ENCODE assay signal across 8 cellular contexts in the genomic region with DNA sequence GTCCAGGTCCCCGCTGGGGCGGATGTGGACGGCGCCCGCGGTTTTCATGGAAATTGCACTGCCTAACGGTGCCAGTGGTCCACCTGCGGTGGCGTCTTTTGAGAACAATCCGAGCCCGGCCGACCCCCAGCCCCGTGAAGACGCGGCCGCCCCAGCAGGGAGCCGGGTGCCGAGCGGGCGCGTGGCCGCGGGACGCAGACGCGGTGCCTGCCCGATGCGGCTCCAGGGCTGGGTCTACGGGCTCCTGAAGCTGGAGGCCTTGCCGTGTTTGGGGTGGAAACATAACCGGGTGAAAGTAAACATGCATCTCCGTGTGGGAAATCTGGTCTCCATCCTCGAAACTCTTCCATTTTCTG. TPM values are rescaled to one million over a fixed set of nuclear protein-coding genes. Genes with fewer than 3 reads are reported as not detected.
DNase-seq lines count a peak whose midpoint lies in the region; ATAC-seq, FAIRE-seq and TF ChIP-seq lines count a peak whose summit lies in the region.

No MANE protein-coding gene starts in this region.

- RAD21 ChIA-PET in GM12878 (lab: Charles Lee; ENCODE audit: unreplicated experiment), result interaction anchor here (0.9 kb wide), 1 partner anchor 12 kb away, joined by 3 read pairs; no protein-coding TSS in a partner anchor

- in situ Hi-C loops in IMR-90 (cut with MboI; ENCODE audit: low sequenced_read_pairs), result no loop called here
- in situ Hi-C loops in GM12878 (cut with MboI), result no loop called here

- peak overlapping the region; percentile 77 for H3K9ac ChIP-seq in DND-41 (ENCODE audit: low read depth, low read length)
- H3K9ac ChIP-seq in IMR-90 (ENCODE audit: low read depth, low read length), result peak overlapping the region; percentile 67
- peak overlapping the region; percentile 85 for H3K9ac ChIP-seq in GM12878 (ENCODE audit: control insufficient read depth, insufficient read depth, low read length)
- peak overlapping the region; percentile 79 for H3K9ac ChIP-seq in keratinocyte (ENCODE audit: control insufficient read depth, extremely low read depth, insufficient read depth, low read length)
- H3K9ac ChIP-seq in stomach smooth muscle (ENCODE audit: low read length in 2 of 2), result peak overlapping the region; percentile 78 to 81

- H3K18ac ChIP-seq in IMR-90 (ENCODE audit: low read depth, low read length), result no peak overlapping the region

- ATAC-seq in DND-41 (ENCODE audit: insufficient read depth, low read depth) (peak; percentile 27), GM21390 (IDR thresholded peaks at IDR 0.05; ENCODE audit: unreplicated experiment) (peak; percentile 41), IMR-90 (ENCODE audit: low read depth) (peak; percentile 71), GM12878 (peak; percentile 7)

- H3K79me2 ChIP-seq in DND-41 (ENCODE audit: insufficient read depth, low read length) (peaks cover 50% of the 10 kb centered on the region), GM12878 (ENCODE audit: control insufficient read depth, insufficient read depth, low read length) (peaks cover 55% of the 10 kb centered on the region), keratinocyte (ENCODE audit: control insufficient read depth, insufficient read depth, low read length) (peaks cover 30% of the 10 kb centered on the region)

- BruUV-seq in IMR-90 (replicated peaks; lab: Mats Ljungman, UMichigan) (no TSS peak), GM12878 (replicated peaks; lab: Mats Ljungman, UMichigan) (no TSS peak)

- peak overlapping the region; percentile 68; the same call in 1 of the 2 replicates for H3K14ac ChIP-seq in IMR-90 (replicated peaks; ENCODE audit: low read depth, low read length)

- H3K9me3 ChIP-seq in DND-41 (ENCODE audit: insufficient read depth, low read length, severe bottlenecking), result no peaks in the 10 kb centered on the region
- H3K9me3 ChIP-seq in IMR-90 (ENCODE audit: control insufficient read depth, insufficient read depth, low read length), result no peaks in the 10 kb centered on the region
- H3K9me3 ChIP-seq in GM12878 (replicated peaks; ENCODE audit: control insufficient read depth, insufficient read depth, low read length), result peaks cover 6% of the 10 kb centered on the region; the same call in 2 of the 3 replicates
- H3K9me3 ChIP-seq in keratinocyte (ENCODE audit: control insufficient read depth, low read depth, low read length), result no peaks in the 10 kb centered on the region
- H3K9me3 ChIP-seq in stomach smooth muscle (ENCODE audit: control insufficient read depth in 2 of 2, low read length in 2 of 2), result no peaks in the 10 kb centered on the region

- H3K27me3 ChIP-seq in DND-41 (ENCODE audit: insufficient read depth, low read length, poor library complexity), result no peaks in the 10 kb centered on the region
- peaks cover 1% of the 10 kb centered on the region; the same call in 1 of the 2 replicates for H3K27me3 ChIP-seq in IMR-90 (ENCODE audit: control insufficient read depth, insufficient read depth, low read length)
- no peaks in the 10 kb centered on the region for H3K27me3 ChIP-seq in GM12878 (replicated peaks in 1 of 2; ENCODE audit: control insufficient read depth in 2 of 2, insufficient read depth in 2 of 2, low read length in 1 of 2)
- H3K27me3 ChIP-seq in keratinocyte (ENCODE audit: control insufficient read depth, extremely low read depth, insufficient read depth, low read length), result no peaks in the 10 kb centered on the region
- no peaks in the 10 kb centered on the region for H3K27me3 ChIP-seq in stomach smooth muscle (ENCODE audit: control insufficient read depth in 1 of 2, insufficient read depth in 2 of 2, low read length in 2 of 2)

- H3K79me1 ChIP-seq in IMR-90 (ENCODE audit: low read depth in 1 of 2, low read length in 2 of 2), result peaks cover 17 to 38% of the 10 kb centered on the region in 2 experiments; a peak in 3 of 4 replicates

- CTCF ChIA-PET in IMR-90 (lab: Yijun Ruan, JAX), result interaction anchor here (0.6 kb wide), 2 partner anchors 9 to 489 kb away, joined by 3 read pairs; no protein-coding TSS in a partner anchor
- CTCF ChIA-PET in GM12878 (lab: Yijun Ruan, JAX), result interaction anchor here (1.4 to 1.7 kb wide), 3 partner anchors 19 to 47 kb away, joined by 3 to 5 read pairs (median 4); no protein-coding TSS in a partner anchor

- TF ChIP-seq RAD21 in IMR-90 (IDR thresholded peaks at IDR 0.05; ENCODE audit: low read length) (no peak), GM12878 (IDR thresholded peaks at IDR 0.05; ENCODE audit: insufficient read depth, low read depth, low read length) (no peak)

- WGBS in IMR-90 (ENCODE audit: extremely low coverage in 2 of 2, insufficient read length in 1 of 2), 2 experiments, result 0% methylated on average over 1 of the region's 33 CpGs; no CpG with 5 or more reads in 1 of the 2 experiments
- WGBS in GM12878 (ENCODE audit: insufficient coverage, insufficient replicate concordance, low lambda C conversion rate, missing lambda C conversion rate), result under 1% methylated on average over 32 of the region's 33 CpGs

- H4K5ac ChIP-seq in IMR-90 (ENCODE audit: low read depth, low read length), result no peak overlapping the region

- peak overlapping the region; percentile 19; the same call in 1 of the 2 replicates for H3K56ac ChIP-seq in IMR-90 (ENCODE audit: extremely low read depth, insufficient read depth, low read length)

- peaks cover 8% of the 10 kb centered on the region for H3K9me1 ChIP-seq in IMR-90 (ENCODE audit: insufficient read depth, low read length)
- H3K9me1 ChIP-seq in keratinocyte (ENCODE audit: control insufficient read depth, extremely low read depth, insufficient read depth, low read length), result no peaks in the 10 kb centered on the region

- dilution Hi-C loops in IMR-90 (cut with HindIII; ENCODE audit: low sequenced_read_pairs, unreplicated experiment), result no loop called here
- dilution Hi-C loops in keratinocyte (cut with MboI; ENCODE audit: extremely low pct_ligation_motif_present, low sequenced_read_pairs), result no loop called here

- FAIRE-seq in GM12878 (lab: Jason Lieb, UNC) (no peak), keratinocyte (lab: Jason Lieb, UNC) (no peak)

- TF ChIP-seq CTCF in DND-41 (IDR thresholded peaks at IDR 0.05; ENCODE audit: borderline replicate concordance, extremely low read depth, low read length, poor library complexity, severe bottlenecking) (no peak), IMR-90 (conservative IDR thresholded peaks at IDR 0.05; ENCODE audit: low read depth, low read length) (no peak), GM12878 (IDR thresholded peaks at IDR 0.05 in 2 of 3, conservative IDR thresholded peaks at IDR 0.05 in 1 of 3; ENCODE audit: control insufficient read depth in 2 of 3, extremely low read depth in 1 of 3, insufficient read depth in 1 of 3, low read depth in 3 of 3, low read length in 3 of 3) (no peak), keratinocyte (optimal IDR thresholded peaks at IDR 0.05 in 1 of 3, IDR thresholded peaks at IDR 0.05 in 1 of 3, conservative IDR thresholded peaks at IDR 0.05 in 1 of 3; ENCODE audit: extremely low read depth in 1 of 3, insufficient read depth in 2 of 3, low read length in 3 of 3) (no peak)

- TF ChIP-seq EP300 in GM12878 (IDR thresholded peaks at IDR 0.05; ENCODE audit: borderline replicate concordance in 1 of 2, control insufficient read depth in 1 of 2, low read depth in 2 of 2, low read length in 2 of 2), result no peak

- H3K36me3 ChIP-seq in DND-41 (ENCODE audit: insufficient read depth, low read length) (no peaks in the 10 kb centered on the region), IMR-90 (ENCODE audit: control insufficient read depth, insufficient read depth, low read length) (no peaks in the 10 kb centered on the region), GM12878 (ENCODE audit: control insufficient read depth in 2 of 2, insufficient read depth in 2 of 2, low read length in 1 of 2) (peaks cover 0 to 3% of the 10 kb centered on the region in 2 experiments; a peak in 1 of 4 replicates), keratinocyte (ENCODE audit: control insufficient read depth in 2 of 2, extremely low read depth in 1 of 2, insufficient read depth in 2 of 2, low read length in 2 of 2) (no peaks in the 10 kb centered on the region), stomach smooth muscle (ENCODE audit: control insufficient read depth in 2 of 2, insufficient read depth in 2 of 2, low read length in 2 of 2) (no peaks in the 10 kb centered on the region)

- H2BK15ac ChIP-seq in IMR-90 (ENCODE audit: low read depth, low read length), result no peak overlapping the region

- H3K4me1 ChIP-seq in DND-41 (ENCODE audit: insufficient read depth, low read length), result peaks cover 51% of the 10 kb centered on the region
- peaks cover 6% of the 10 kb centered on the region for H3K4me1 ChIP-seq in IMR-90 (ENCODE audit: control insufficient read depth, insufficient read depth, low read length)
- no peaks in the 10 kb centered on the region for H3K4me1 ChIP-seq in GM12878 (ENCODE audit: control insufficient read depth, insufficient read depth, low read length)
- H3K4me1 ChIP-seq in keratinocyte (ENCODE audit: control insufficient read depth, extremely low read depth, insufficient read depth, low read length), result peaks cover 13% of the 10 kb centered on the region
- peaks cover 19% of the 10 kb centered on the region for H3K4me1 ChIP-seq in stomach smooth muscle (ENCODE audit: control insufficient read depth, insufficient read depth, low read length)

- no peak overlapping the region for H3K23ac ChIP-seq in IMR-90 (ENCODE audit: low read depth, low read length)

- H2AFZ ChIP-seq in DND-41 (ENCODE audit: low read depth, low read length) (peak overlapping the region; percentile 57), IMR-90 (replicated peaks; ENCODE audit: low read length, poor library complexity) (peak overlapping the region; percentile 100), GM12878 (ENCODE audit: control insufficient read depth, low read depth, low read length) (no peak overlapping the region; the same call in 1 of the 2 replicates), keratinocyte (ENCODE audit: control insufficient read depth, low read length) (peak overlapping the region; percentile 82)

- no peak overlapping the region for H3K4ac ChIP-seq in IMR-90 (ENCODE audit: low read depth, low read length)

- H2BK120ac ChIP-seq in IMR-90 (ENCODE audit: low read depth, low read length), result no peak overlapping the region

- intact Hi-C loops in IMR-90 (cut with micrococcal nuclease), result loop anchor here (10.0 kb wide), 1 partner anchor 160 kb away; the partner anchor contains the start of genes COA5 and UNC50
- intact Hi-C loops in GM12878 (cut with micrococcal nuclease; ENCODE audit: unreplicated experiment), result loop anchor here (5.0 kb wide), 2 partner anchors 37 to 72 kb away; no protein-coding TSS in a partner anchor

- peak overlapping the region; percentile 73 to 77 for H3K4me3 ChIP-seq in DND-41 (ENCODE audit: low read depth in 1 of 2, low read length in 2 of 2)
- H3K4me3 ChIP-seq in IMR-90 (ENCODE audit: insufficient read depth, low read depth, low read length), result peak overlapping the region; percentile 87
- H3K4me3 ChIP-seq in GM12878, result peak overlapping the region; percentile 86
- peak overlapping the region; percentile 56 to 88 (median 68) for H3K4me3 ChIP-seq in keratinocyte (ENCODE audit: control insufficient read depth in 2 of 3, extremely low read depth in 1 of 3, insufficient read depth in 2 of 3, low read depth in 1 of 3, low read length in 3 of 3)
- peak overlapping the region; percentile 68 to 85 for H3K4me3 ChIP-seq in stomach smooth muscle (ENCODE audit: low read length in 2 of 2)

- H2BK20ac ChIP-seq in IMR-90 (ENCODE audit: low read depth, low read length), result no peak overlapping the region

- no peak overlapping the region for H2AK5ac ChIP-seq in IMR-90 (ENCODE audit: low read depth, low read length)

- peak overlapping the region; percentile 87 for H2AK9ac ChIP-seq in IMR-90 (replicated peaks; ENCODE audit: low read depth, low read length, poor library complexity)

- DNase-seq in DND-41, result peak; percentile 51
- no peak for DNase-seq in IMR-90
- DNase-seq in GM12878 (ENCODE audit: low read depth, low spot score), result no peak
- DNase-seq in keratinocyte (ENCODE audit: low read depth, low spot score), result no peak
- DNase-seq in stimulated activated CD8-positive, alpha-beta memory T cell treated with anti-CD3 and anti-CD28 coated beads, Interleukin-4, amount 100 ng/mL, for 48 hours, result no peak
- no peak for DNase-seq in NCI-H2107 (lab: John Stamatoyannopoulos, UW)

- POLR2A ChIA-PET in IMR-90 (lab: Charles Lee; ENCODE audit: unreplicated experiment), result interaction anchor here (1.0 kb wide), 1 partner anchor 35 kb away, joined by 5 read pairs; no protein-coding TSS in a partner anchor
- POLR2A ChIA-PET in GM12878 (lab: Charles Lee), result interaction anchor here (0.6 kb wide), 1 partner anchor 12 kb away, joined by 3 read pairs; no protein-coding TSS in a partner anchor

- peak overlapping the region in 1 of 2 experiments; percentile 48; a peak in 1 of 4 replicates for H4K8ac ChIP-seq in IMR-90 (ENCODE audit: low read depth in 2 of 2, low read length in 2 of 2)

- peak overlapping the region; percentile 94 for H3K4me2 ChIP-seq in DND-41 (ENCODE audit: insufficient read depth, low read length)
- H3K4me2 ChIP-seq in IMR-90 (ENCODE audit: low read depth, low read length), result peak overlapping the region; percentile 92
- peak overlapping the region; percentile 90 for H3K4me2 ChIP-seq in GM12878 (ENCODE audit: control insufficient read depth, insufficient read depth)
- peak overlapping the region; percentile 95 for H3K4me2 ChIP-seq in keratinocyte (ENCODE audit: control insufficient read depth, extremely low read depth, insufficient read depth, low read depth, low read length)

- peaks cover 23% of the 10 kb centered on the region; the same call in 1 of the 2 replicates for H4K20me1 ChIP-seq in DND-41 (ENCODE audit: insufficient read depth, low read length)
- H4K20me1 ChIP-seq in IMR-90 (ENCODE audit: insufficient read depth, low read length), result peaks cover 21% of the 10 kb centered on the region
- no peaks in the 10 kb centered on the region for H4K20me1 ChIP-seq in GM12878 (ENCODE audit: control insufficient read depth, insufficient read depth)
- H4K20me1 ChIP-seq in keratinocyte (ENCODE audit: control insufficient read depth, extremely low read depth, insufficient read depth, low read length), result no peaks in the 10 kb centered on the region

- SMC1A ChIA-PET in GM12878 (lab: Charles Lee; ENCODE audit: uncharacterized antibody, unreplicated experiment), result interaction anchor here (14.5 to 28.2 kb wide), 2 partner anchors 19 to 41 kb away, joined by 425 to 816 read pairs; no protein-coding TSS in a partner anchor

- H3K27ac ChIP-seq in DND-41 (ENCODE audit: low read length) (peak overlapping the region; percentile 71), IMR-90 (ENCODE audit: insufficient read depth, low read length) (peak overlapping the region; percentile 30), GM12878 (ENCODE audit: control insufficient read depth, insufficient read depth) (peak overlapping the region; percentile 83), keratinocyte (ENCODE audit: control insufficient read depth, insufficient read depth, low read length) (no peak overlapping the region), stomach smooth muscle (ENCODE audit: low read length) (peak overlapping the region; percentile 58)

- no peak overlapping the region for H4K91ac ChIP-seq in IMR-90 (ENCODE audit: insufficient read depth, low read depth, low read length)

- peak overlapping the region; percentile 40 for H2BK5ac ChIP-seq in IMR-90 (ENCODE audit: low read depth, low read length, poor library complexity, severe bottlenecking)

- no peak for TF ChIP-seq POLR2A in IMR-90 (IDR thresholded peaks at IDR 0.05; ENCODE audit: low read depth, low read length)
- TF ChIP-seq POLR2A in GM12878 (IDR thresholded peaks at IDR 0.05; ENCODE audit: low read depth, low read length), result no peak

RNA-seq across cellular contexts. Expression of gene INPP4A, which starts 0.5 kb away (rescaled TPM):
- total RNA-seq in IMR-90 (2012; rRNA removed), result 22.8 and 27.1 TPM in 2 replicates
- polyA plus RNA-seq in IMR-90 (2012; rRNA removed), result 14.5 and 16.5 TPM in 2 replicates
- 7.8 and 12.4 TPM in 2 replicates for polyA plus RNA-seq in IMR-90 (2012; cell fraction: cytosol; rRNA removed)
- 35.0 and 41.6 TPM in 2 replicates for polyA plus RNA-seq in IMR-90 (2012; cell fraction: nucleus; rRNA removed; ENCODE audit: low replicate concordance)
- total RNA-seq in GM12878 (2013; cell fraction: nucleolus; rRNA removed), result 373 and 420 TPM in 2 replicates
- total RNA-seq in GM12878 (2014; rRNA removed), result 37.9 and 42.8 TPM in 2 replicates
- 24.0 and 24.1 TPM in 2 replicates for total RNA-seq in GM12878 (2014; rRNA removed; fragmentation: Illumina TruSeq; extraction: Trizol)
- 54.0 and 62.3 TPM in 2 replicates for total RNA-seq in GM12878 (2021)
- polyA plus RNA-seq in GM12878 (2011; ENCODE audit: low read depth), result 10.5 TPM
- polyA plus RNA-seq in GM12878 (2011; rRNA removed), result 30.8 and 46.4 TPM in 2 replicates
- polyA plus RNA-seq in GM12878 (2011; cell fraction: cytosol; rRNA removed), result 45.8 and 56.6 TPM in 2 replicates
- 403 and 492 TPM in 2 replicates for polyA plus RNA-seq in GM12878 (2011; cell fraction: nucleus; rRNA removed)
- 19.7 and 20.5 TPM in 2 replicates for polyA plus RNA-seq in GM12878 (2012)
- 20.4 and 27.4 TPM in 2 replicates for polyA plus RNA-seq in GM12878 (2014; fragmentation: Illumina TruSeq; extraction: Trizol)
- polyA plus RNA-seq in GM12878 (2014; fragmentation: Nextera tagmentation; extraction: Ambion mirVana), result 1 to 10 TPM; 4.7 to 6.2 TPM
- 32.7 and 40.3 TPM in 2 replicates for polyA plus RNA-seq in GM12878 (2014; rRNA removed)
- polyA plus RNA-seq in GM12878 (2016; fragmentation: Nextera tagmentation; extraction: Ambion mirVana), result 10 to 100 TPM; 41.1 to 45.9 TPM
- 220 and 303 TPM in 2 replicates for polyA minus RNA-seq in GM12878 (2011; rRNA and poly(A)+ RNA removed)
- 32.1 and 33.5 TPM in 2 replicates for polyA minus RNA-seq in GM12878 (2011; cell fraction: cytosol; rRNA and poly(A)+ RNA removed)
- 290 and 381 TPM in 2 replicates for polyA minus RNA-seq in GM12878 (2011; cell fraction: nucleus; rRNA and poly(A)+ RNA removed)
- polyA plus RNA-seq in keratinocyte, result 10.7 to 15.4 TPM (median 11.5 TPM) in 3 replicates
- 4.7 TPM for polyA plus RNA-seq in keratinocyte (2011; ENCODE audit: low read depth)
- polyA plus RNA-seq in keratinocyte (2011; cell fraction: cytosol; rRNA removed), result 9.6 and 12.8 TPM in 2 replicates
- polyA plus RNA-seq in keratinocyte (2011; cell fraction: nucleus; rRNA removed), result 28.0 and 30.5 TPM in 2 replicates
- polyA plus RNA-seq in keratinocyte (2012; ENCODE audit: low replicate concordance), result 4.6 and 9.8 TPM in 2 replicates
- 45.4 to 48.5 TPM (median 47.6 TPM) in 3 replicates for polyA minus RNA-seq in keratinocyte
- polyA minus RNA-seq in keratinocyte (2011; cell fraction: cytosol; rRNA and poly(A)+ RNA removed), result 22.1 TPM
- 44.6 and 53.4 TPM in 2 replicates for polyA minus RNA-seq in keratinocyte (2011; cell fraction: nucleus; rRNA and poly(A)+ RNA removed)

Comparison
In these comparisons a context has a peak if more than half of its experiments do, and no peak if none do; other contexts are left out.
1. ATAC-seq: peak in every context shown above with its lines; median percentile 71 in IMR-90; 41 in GM21390; 27 in DND-41; 7 in GM12878.